Comparison of ENCODE assay signal across 19 cellular contexts in genomic region chr5:58548104-58548503, GRCh38. TPM values are rescaled to one million over a fixed set of nuclear protein-coding genes. Genes with fewer than 3 reads are reported as not detected.
DNase-seq lines count a peak whose midpoint lies in the region; ATAC-seq and TF ChIP-seq lines count a peak whose summit lies in the region.
"Had no signal": no experiment of that assay in that cellular context is flagged by ENCODE, and none has a peak within 500 bp of the region (broad histone marks: within the 10 kb centered on the region; RNA-seq: fewer than 3 reads in every experiment).

No MANE protein-coding gene starts in this region.

- TF ChIP-seq CTCF in WERI-Rb-1 (IDR thresholded peaks at IDR 0.05; ENCODE audit: low read depth, low read length), result no peak

- no peak overlapping the region for H3K4me3 ChIP-seq in WERI-Rb-1 (ENCODE audit: low read depth, low read length)
- H3K4me3 ChIP-seq: A549, BLaER1, GM23248, HAP-1 had no signal

- H3K36me3 ChIP-seq in WERI-Rb-1, result no peaks in the 10 kb centered on the region
- H3K36me3 ChIP-seq: BLaER1, HAP-1 had no signal

- DNase-seq in NCI-H2227 (lab: John Stamatoyannopoulos, UW; ENCODE audit: unreplicated experiment) (peak; percentile 3), NCI-H2227 treated with DMSO at 0.1 percent for 48 hours (lab: John Stamatoyannopoulos, UW) (no peak), NCI-H82 treated with DMSO at 0.1 percent for 48 hours (lab: John Stamatoyannopoulos, UW; ENCODE audit: unreplicated experiment) (peak; percentile 69), WERI-Rb-1 (peak; percentile 11)
- no peak for DNase-seq in activated naive CD4-positive, alpha-beta T cell treated with anti-CD3 and anti-CD28 coated beads, Interleukin-2, amount 50 U/mL, for 16 hours
- DNase-seq: AML-193; CD4-positive, CD25-positive, alpha-beta regulatory T cell; CD8-positive, alpha-beta memory T cell; COR-L47; GM23248 had no signal

- H3K4me3 Mint-ChIP-seq in activated T-helper 17 cell treated with anti-CD3 and anti-CD28 coated beads, Interleukin-2, amount 50 U/mL, for 72 hours, result no peak overlapping the region
- H3K4me3 Mint-ChIP-seq: CD4-positive, CD25-positive, alpha-beta regulatory T cell; CD8-positive, alpha-beta memory T cell had no signal

- H3K27me3 Mint-ChIP-seq in activated T-helper 17 cell treated with anti-CD3 and anti-CD28 coated beads, Interleukin-2, amount 50 U/mL, for 72 hours, result peaks cover 12% of the 10 kb centered on the region
- H3K27me3 Mint-ChIP-seq: CD4-positive, CD25-positive, alpha-beta regulatory T cell; CD8-positive, alpha-beta memory T cell had no signal

- H3K27me3 ChIP-seq in WERI-Rb-1 (ENCODE audit: insufficient read depth, low read depth, severe bottlenecking), result no peaks in the 10 kb centered on the region
- H3K27me3 ChIP-seq: BLaER1 had no signal

- no peaks in the 10 kb centered on the region for H3K36me3 Mint-ChIP-seq in activated T-helper 17 cell treated with anti-CD3 and anti-CD28 coated beads, Interleukin-2, amount 50 U/mL, for 72 hours (ENCODE audit: low read depth)
- H3K36me3 Mint-ChIP-seq: CD4-positive, CD25-positive, alpha-beta regulatory T cell; CD8-positive, alpha-beta memory T cell had no signal

- no peak overlapping the region for H3K27ac ChIP-seq in WERI-Rb-1
- H3K27ac ChIP-seq: 22Rv1, A549, BLaER1, GM23248, HL-60 had no signal

- no peaks in the 10 kb centered on the region for H3K9me3 Mint-ChIP-seq in activated T-helper 17 cell treated with anti-CD3 and anti-CD28 coated beads, Interleukin-2, amount 50 U/mL, for 72 hours

- ATAC-seq in activated T-helper 17 cell treated with anti-CD3 and anti-CD28 coated beads, Interleukin-2, amount 50 U/mL, for 72 hours (replicated peaks), result no peak
- ATAC-seq in HG03520 (IDR thresholded peaks at IDR 0.05; ENCODE audit: unreplicated experiment), result no peak
- ATAC-seq: A549 had no signal

- H3K9me3 ChIP-seq in WERI-Rb-1 (ENCODE audit: severe bottlenecking), result no peaks in the 10 kb centered on the region
- H3K9me3 ChIP-seq: A549, BLaER1, HAP-1 had no signal

- H3K4me1 Mint-ChIP-seq in activated T-helper 17 cell treated with anti-CD3 and anti-CD28 coated beads, Interleukin-2, amount 50 U/mL, for 72 hours, result no peaks in the 10 kb centered on the region
- H3K4me1 Mint-ChIP-seq: CD8-positive, alpha-beta memory T cell had no signal

- H3K27ac Mint-ChIP-seq in activated T-helper 17 cell treated with anti-CD3 and anti-CD28 coated beads, Interleukin-2, amount 50 U/mL, for 72 hours, result no peak overlapping the region
- H3K27ac Mint-ChIP-seq: CD4-positive, CD25-positive, alpha-beta regulatory T cell; CD8-positive, alpha-beta memory T cell had no signal

RNA-seq across cellular contexts. Expression of gene RAB3C, which starts 34.8 kb away (rescaled TPM):
- total RNA-seq in activated T-helper 17 cell treated with anti-CD3 and anti-CD28 coated beads, Interleukin-2, amount 50 U/mL, for 72 hours, result not detected
- total RNA-seq: CD4-positive, CD25-positive, alpha-beta regulatory T cell; CD8-positive, alpha-beta memory T cell; GM23248; H4; HT1080 had no signal

RNA-seq across cellular contexts. Expression of gene GAPT, which starts 56.9 kb away (rescaled TPM):
- total RNA-seq in activated T-helper 17 cell treated with anti-CD3 and anti-CD28 coated beads, Interleukin-2, amount 50 U/mL, for 72 hours, result not detected
- total RNA-seq: GM23248, H4, HT1080 had no signal

Comparison
In these comparisons a context has a peak if more than half of its experiments do, and no peak if none do; other contexts are left out.
1. DNase-seq: peak in NCI-H2227 (single experiment), NCI-H82 treated with DMSO at 0.1 percent for 48 hours (single experiment) and WERI-Rb-1 (single experiment); none in NCI-H2227 treated with DMSO at 0.1 percent for 48 hours (single experiment) and activated naive CD4-positive, alpha-beta T cell treated with anti-CD3 and anti-CD28 coated beads, Interleukin-2, amount 50 U/mL, for 16 hours (single experiment).